Comparison of ENCODE assay signal across 8 cellular contexts in the genomic region with DNA sequence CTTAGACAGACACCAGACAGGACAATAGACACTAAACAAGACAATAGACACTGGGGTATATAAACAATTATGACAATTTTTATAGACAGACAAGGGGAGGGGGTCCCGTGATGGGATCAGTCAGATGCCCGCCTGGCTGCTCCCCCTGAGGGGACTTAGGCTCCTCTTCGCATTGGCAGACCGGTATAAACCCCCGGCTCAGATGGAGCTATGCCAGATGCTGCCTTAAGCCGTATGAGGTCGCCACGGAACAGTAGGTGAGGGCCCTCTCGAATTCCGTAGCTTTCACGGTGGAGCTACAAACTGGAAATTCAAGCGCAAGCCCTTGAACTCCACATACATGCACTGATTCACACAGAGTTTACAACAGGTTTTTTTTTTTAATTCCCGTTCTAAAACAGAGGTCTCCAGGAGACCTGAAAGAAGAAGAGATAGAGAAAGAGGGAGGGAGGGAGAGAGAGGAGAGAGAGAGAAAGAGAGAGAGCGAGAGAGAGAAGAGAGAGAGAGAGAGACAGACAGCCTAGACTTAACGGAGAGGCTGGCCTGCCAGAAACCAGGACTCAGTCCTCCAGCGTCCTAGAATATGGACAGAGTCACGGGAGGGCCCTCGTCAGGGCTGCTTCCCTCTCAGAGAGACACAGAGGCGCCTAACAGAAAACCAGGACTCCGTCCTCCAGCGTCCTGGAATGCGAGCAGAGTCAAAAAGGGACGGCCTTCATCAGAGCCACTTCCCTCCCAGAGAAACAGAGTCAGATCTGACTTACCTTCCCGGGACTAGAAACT. TPM values are rescaled to one million over a fixed set of nuclear protein-coding genes. Genes with fewer than 3 reads are reported as not detected.
DNase-seq lines count a peak whose midpoint lies in the region; ATAC-seq and TF ChIP-seq lines count a peak whose summit lies in the region.

No MANE protein-coding gene starts in this region.

- CTCF ChIA-PET in mammary epithelial cell (lab: Charles Lee; ENCODE audit: low non-redundant PET): no interaction called here

- no peaks in the 10 kb centered on the region for H3K36me3 ChIP-seq in body of pancreas (replicated peaks in 1 of 2; ENCODE audit: insufficient read depth in 1 of 2, low read depth in 2 of 2)
- H3K36me3 ChIP-seq in mammary epithelial cell (ENCODE audit: insufficient read depth, low read length): no peaks in the 10 kb centered on the region

- no peak overlapping the region for H3K9ac ChIP-seq in mammary epithelial cell (ENCODE audit: insufficient read depth, low read length)

- no peaks in the 10 kb centered on the region for H3K9me3 ChIP-seq in body of pancreas
- H3K9me3 ChIP-seq in mammary epithelial cell (replicated peaks; ENCODE audit: insufficient read depth, low read length): no peaks in the 10 kb centered on the region

- TF ChIP-seq CTCF in body of pancreas (IDR thresholded peaks at IDR 0.05): no peak
- TF ChIP-seq CTCF in mammary epithelial cell (conservative IDR thresholded peaks at IDR 0.05 in 1 of 2, IDR thresholded peaks at IDR 0.05 in 1 of 2; ENCODE audit: extremely low read depth in 1 of 2, insufficient read depth in 1 of 2, low read depth in 1 of 2, low read length in 2 of 2): no peak

- intact Hi-C loops in body of pancreas (cut with DNase I) (no loop called here), mammary epithelial cell (cut with micrococcal nuclease) (no loop called here)

- WGBS in body of pancreas, 2 donors: 32 to 39% methylated on average over 17 to 24 of the region's 24 CpGs
- 66% methylated on average over 22 of the region's 24 CpGs for WGBS in mammary epithelial cell (ENCODE audit: low coverage, missing lambda C conversion rate)

- H3K27me3 ChIP-seq in body of pancreas: peaks cover 0 to 3% of the 10 kb centered on the region in 2 donors
- no peaks in the 10 kb centered on the region for H3K27me3 ChIP-seq in mammary epithelial cell (ENCODE audit: insufficient read depth, low read length)

- peaks cover 4% of the 10 kb centered on the region for H3K4me1 ChIP-seq in body of pancreas
- no peaks in the 10 kb centered on the region for H3K4me1 ChIP-seq in mammary epithelial cell (ENCODE audit: insufficient read depth, low read length)

- ATAC-seq in body of pancreas (peak; percentile 52), GM19351 (IDR thresholded peaks at IDR 0.05; ENCODE audit: unreplicated experiment) (no peak)

- in situ Hi-C loops in mammary epithelial cell (cut with MboI; ENCODE audit: low sequenced_read_pairs in 2 of 2): loop anchor here (10.0 to 25.0 kb wide), 2 partner anchors 149 to 162 kb away; partner anchors contain the start of gene AZIN2 (in 1 of the 2)

- H3K4me2 ChIP-seq in mammary epithelial cell (ENCODE audit: insufficient read depth, low read depth, low read length): no peak overlapping the region

- H3K27ac ChIP-seq in body of pancreas (no peak overlapping the region), mammary epithelial cell (ENCODE audit: insufficient read depth, low read depth, low read length) (no peak overlapping the region)

- dilution Hi-C loops in mammary epithelial cell (cut with HindIII; ENCODE audit: low sequenced_read_pairs): no loop called here

- DNase-seq in stimulated activated CD4-positive, alpha-beta T cell treated with anti-CD3 and anti-CD28 coated beads, Interleukin-1b, Interleukin-23, amount 100 ng/mL, for 48 hours: peak; percentile 21
- no peak for DNase-seq in stimulated activated CD4-positive, alpha-beta T cell treated with anti-CD3 and anti-CD28 coated beads, Interleukin-4, amount 100 ng/mL, for 4 hours
- DNase-seq in body of pancreas (peak in 2 of 4 donors; percentile 23 to 44), left kidney (ENCODE audit: low read depth, low spot score) (peak; percentile 91), NCI-H1048 (lab: John Stamatoyannopoulos, UW) (no peak), mammary epithelial cell (no peak), NCI-H526 treated with DMSO at 0.1 percent for 48 hours (lab: John Stamatoyannopoulos, UW) (no peak)

- TF ChIP-seq POLR2A in body of pancreas (IDR thresholded peaks at IDR 0.05): no peak

- H3K4me3 ChIP-seq in body of pancreas: no peak overlapping the region
- H3K4me3 ChIP-seq in mammary epithelial cell (replicated peaks in 1 of 3; ENCODE audit: insufficient read depth in 1 of 3, low read depth in 2 of 3, low read length in 3 of 3): no peak overlapping the region

- no TSS peak for BruUV-seq in mammary epithelial cell (replicated peaks; lab: Mats Ljungman, UMichigan)

- H4K20me1 ChIP-seq in mammary epithelial cell (ENCODE audit: insufficient read depth, low read length): no peaks in the 10 kb centered on the region

- no peaks in the 10 kb centered on the region for H3K79me2 ChIP-seq in mammary epithelial cell (ENCODE audit: insufficient read depth, low read length)

- H2AFZ ChIP-seq in mammary epithelial cell (ENCODE audit: low read depth, low read length): no peak overlapping the region

RNA-seq across cellular contexts. Expression of gene TMEM54, which starts 24.4 kb away (rescaled TPM):
- total RNA-seq in body of pancreas (10 to 100 TPM; 40.2 to 41.2 TPM), mammary epithelial cell (100 to 1,000 TPM in 1 of 2 donors, 10 to 100 TPM in 1; 35.5 to 101 TPM)
- 158 TPM for polyA plus RNA-seq in mammary epithelial cell
- 85.8 TPM for polyA minus RNA-seq in mammary epithelial cell

RNA-seq across cellular contexts. Expression of gene RNF19B, which starts 39.1 kb away (rescaled TPM):
- total RNA-seq in body of pancreas: 10 to 100 TPM in 1 of 2 donors, 1 to 10 TPM in 1; 7.5 to 19.8 TPM
- total RNA-seq in mammary epithelial cell: 10 to 100 TPM; 30.5 to 62.4 TPM
- polyA plus RNA-seq in mammary epithelial cell: 32.3 TPM
- polyA minus RNA-seq in mammary epithelial cell: 38.2 TPM

RNA-seq across cellular contexts. Expression of gene HPCA, which starts 39.3 kb away (rescaled TPM):
- not detected for total RNA-seq in body of pancreas
- total RNA-seq in mammary epithelial cell: not detected
- not detected for polyA plus RNA-seq in mammary epithelial cell
- polyA minus RNA-seq in mammary epithelial cell: not detected

RNA-seq across cellular contexts. Expression of gene FNDC5, which starts 54.8 kb away (rescaled TPM):
- not detected for total RNA-seq in body of pancreas
- not detected for total RNA-seq in mammary epithelial cell
- not detected for polyA plus RNA-seq in mammary epithelial cell
- not detected for polyA minus RNA-seq in mammary epithelial cell

Comparison
In these comparisons a context has a peak if more than half of its experiments do, and no peak if none do; other contexts are left out.
1. DNase-seq: peak in stimulated activated CD4-positive, alpha-beta T cell treated with anti-CD3 and anti-CD28 coated beads, Interleukin-1b, Interleukin-23, amount 100 ng/mL, for 48 hours (single experiment) and left kidney (single experiment); none in stimulated activated CD4-positive, alpha-beta T cell treated with anti-CD3 and anti-CD28 coated beads, Interleukin-4, amount 100 ng/mL, for 4 hours (0 of 2), NCI-H1048 (single experiment), mammary epithelial cell (single experiment) and NCI-H526 treated with DMSO at 0.1 percent for 48 hours (single experiment).